Comparison of ENCODE assay signal across 2 cellular contexts in the genomic region with DNA sequence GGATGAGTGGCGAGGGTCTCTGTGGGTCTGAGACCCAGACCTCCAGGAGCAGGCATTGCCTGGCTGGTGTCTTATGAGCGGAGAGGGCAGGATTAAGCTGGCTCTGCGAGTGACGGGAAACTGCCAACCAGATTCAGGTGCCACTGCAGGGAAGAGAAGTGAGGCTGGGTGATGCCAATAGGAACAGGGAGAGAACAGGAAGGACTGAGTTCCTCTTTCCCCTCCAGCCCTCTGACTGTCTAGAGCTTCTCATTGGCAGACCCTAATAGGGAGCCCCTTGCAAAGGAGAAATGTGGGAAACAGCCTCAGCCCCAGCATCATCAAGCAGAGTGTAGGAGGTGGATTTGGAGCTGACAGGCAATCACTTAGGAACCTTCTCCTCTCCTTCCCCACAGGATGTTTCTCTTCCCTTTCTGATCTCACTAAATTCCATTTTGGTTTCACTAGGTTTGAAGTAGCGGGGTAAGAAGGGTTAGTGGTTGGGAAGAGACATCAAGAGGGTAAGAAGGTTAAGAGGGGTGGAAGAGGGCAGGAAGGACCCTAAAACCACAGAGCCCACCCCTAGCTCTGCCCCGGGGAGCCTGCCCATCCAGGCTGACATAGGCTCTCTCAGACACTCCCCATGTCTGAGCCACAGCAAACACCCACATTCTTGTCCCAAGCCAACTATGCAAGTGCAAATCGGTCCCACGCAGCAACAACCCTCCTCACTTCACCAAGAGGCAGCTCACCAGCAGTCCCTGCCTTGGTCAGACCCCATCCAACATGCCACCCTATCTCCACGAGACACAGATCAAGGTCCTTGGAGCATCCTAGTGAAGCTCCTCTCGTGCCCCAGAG.
A peak's percentile ranks its signal among the peaks of the same experiment; 100 is the strongest.
TF ChIP-seq lines count a peak whose summit lies in the region.

No MANE protein-coding gene starts in this region.

TF ChIP-seq in HepG2, 621 proteins besides CTCF, POLR2A, EP300 and RAD21:
- TF ChIP-seq, protein P1, sequence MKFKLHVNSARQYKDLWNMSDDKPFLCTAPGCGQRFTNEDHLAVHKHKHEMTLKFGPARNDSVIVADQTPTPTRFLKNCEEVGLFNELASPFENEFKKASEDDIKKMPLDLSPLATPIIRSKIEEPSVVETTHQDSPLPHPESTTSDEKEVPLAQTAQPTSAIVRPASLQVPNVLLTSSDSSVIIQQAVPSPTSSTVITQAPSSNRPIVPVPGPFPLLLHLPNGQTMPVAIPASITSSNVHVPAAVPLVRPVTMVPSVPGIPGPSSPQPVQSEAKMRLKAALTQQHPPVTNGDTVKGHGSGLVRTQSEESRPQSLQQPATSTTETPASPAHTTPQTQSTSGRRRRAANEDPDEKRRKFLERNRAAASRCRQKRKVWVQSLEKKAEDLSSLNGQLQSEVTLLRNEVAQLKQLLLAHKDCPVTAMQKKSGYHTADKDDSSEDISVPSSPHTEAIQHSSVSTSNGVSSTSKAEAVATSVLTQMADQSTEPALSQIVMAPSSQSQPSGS (CRISPR knock-in tag; IDR thresholded peaks at IDR 0.05) = no peak
- TF ChIP-seq SIN3B (IDR thresholded peaks at IDR 0.05; ENCODE audit: low read length) (no peak), ZNF430 (CRISPR knock-in tag; IDR thresholded peaks at IDR 0.05) (no peak)

TF ChIP-seq in GM12878, 131 proteins besides CTCF, POLR2A, EP300 and RAD21:
- TF ChIP-seq SPI1 (IDR thresholded peaks at IDR 0.05; ENCODE audit: borderline replicate concordance, insufficient read depth, low read depth, low read length) = peak; percentile 18; the same call in 1 of the 2 replicates
- TF ChIP-seq, protein P1 (IDR thresholded peaks at IDR 0.05; ENCODE audit: low read length) = no peak
